ENCODE assay signal across 8 cellular contexts in genomic region chr4:39365360-39365759, GRCh38.
DNase-seq lines count a peak whose midpoint lies in the region; ATAC-seq and TF ChIP-seq lines count a peak whose summit lies in the region.

No MANE protein-coding gene starts in this region.

- peak overlapping the region; percentile 97 for H3K27ac Mint-ChIP-seq in stimulated activated naive CD8-positive, alpha-beta T cell treated with anti-CD3 and anti-CD28 coated beads, Interleukin-15, amount 100 ng/mL, for 72 hours

- no peak for TF ChIP-seq CTCF in WI38 (IDR thresholded peaks at IDR 0.05; ENCODE audit: low read depth, low read length)

- peaks cover 4 to 5% of the 10 kb centered on the region in 2 donors for H3K9me3 Mint-ChIP-seq in stimulated activated naive CD8-positive, alpha-beta T cell treated with anti-CD3 and anti-CD28 coated beads, Interleukin-15, amount 100 ng/mL, for 72 hours

- no peaks in the 10 kb centered on the region for H3K27me3 Mint-ChIP-seq in stimulated activated naive CD8-positive, alpha-beta T cell treated with anti-CD3 and anti-CD28 coated beads, Interleukin-15, amount 100 ng/mL, for 72 hours

- peaks cover 1% of the 10 kb centered on the region; the same call in 1 of the 2 replicates for H3K27me3 ChIP-seq in iPS DF 6.9 (ENCODE audit: control insufficient read depth, insufficient read depth, low read length)

- no peak overlapping the region for H3K27ac ChIP-seq in iPS DF 6.9 (ENCODE audit: low read length)

- peak overlapping the region; percentile 95 to 98 for H3K4me3 Mint-ChIP-seq in stimulated activated naive CD8-positive, alpha-beta T cell treated with anti-CD3 and anti-CD28 coated beads, Interleukin-15, amount 100 ng/mL, for 72 hours

- DNase-seq in NCI-H82 (lab: John Stamatoyannopoulos, UW) (peak; percentile 43), NCI-H82 treated with DMSO at 0.1 percent for 48 hours (lab: John Stamatoyannopoulos, UW; ENCODE audit: unreplicated experiment) (no peak), iPS DF 6.9 (ENCODE audit: low read depth, low spot score) (no peak)
- DNase-seq in stimulated activated naive CD8-positive, alpha-beta T cell treated with anti-CD3 and anti-CD28 coated beads, Interleukin-15, amount 100 ng/mL, for 72 hours, result no peak
- DNase-seq in activated CD4-positive, alpha-beta T cell treated with anti-CD3 and anti-CD28 coated beads, Interleukin-2, amount 50 U/mL, for 1 hour, result no peak

- peaks cover 45% of the 10 kb centered on the region for H3K4me1 Mint-ChIP-seq in stimulated activated naive CD8-positive, alpha-beta T cell treated with anti-CD3 and anti-CD28 coated beads, Interleukin-15, amount 100 ng/mL, for 72 hours

- no peak for TF ChIP-seq POLR2A in GM18505 (IDR thresholded peaks at IDR 0.05; ENCODE audit: borderline replicate concordance, extremely low read depth, insufficient read depth, insufficient read length)

- ATAC-seq in stimulated activated naive CD8-positive, alpha-beta T cell treated with anti-CD3 and anti-CD28 coated beads, Interleukin-15, amount 100 ng/mL, for 72 hours, result peak; percentile 19
- no peak for ATAC-seq in GM18505 (IDR thresholded peaks at IDR 0.05; ENCODE audit: unreplicated experiment)
- ATAC-seq in HG03457 (IDR thresholded peaks at IDR 0.05; ENCODE audit: unreplicated experiment), result no peak

- H3K4me1 ChIP-seq in iPS DF 6.9 (ENCODE audit: control insufficient read depth, insufficient read depth, low read length), result no peaks in the 10 kb centered on the region

- H3K4me3 ChIP-seq in WI38 (ENCODE audit: low read depth, low read length) (peak overlapping the region; percentile 85), iPS DF 6.9 (ENCODE audit: low read length) (peak overlapping the region; percentile 95)

- H3K9me3 ChIP-seq in iPS DF 6.9 (ENCODE audit: control insufficient read depth, insufficient read depth, low read length), result no peaks in the 10 kb centered on the region

- no peaks in the 10 kb centered on the region for H3K36me3 ChIP-seq in iPS DF 6.9 (ENCODE audit: control insufficient read depth, insufficient read depth, low read length)

- WGBS in iPS DF 6.9 (ENCODE audit: insufficient coverage, insufficient read length), result no CpG with 5 or more reads among the region's 7 CpGs
